Comparison of ENCODE assay signal across 8 cellular contexts in genomic region chr19:35141627-35142401, GRCh38. TPM values are rescaled to one million over a fixed set of nuclear protein-coding genes. Genes with fewer than 3 reads are reported as not detected.
DNase-seq lines count a peak whose midpoint lies in the region; ATAC-seq and TF ChIP-seq lines count a peak whose summit lies in the region.
"Had no signal": no experiment of that assay in that cellular context is flagged by ENCODE, and none has a peak within 500 bp of the region (broad histone marks: within the 10 kb centered on the region; RNA-seq: fewer than 3 reads in every experiment).

No MANE protein-coding gene starts in this region.

- no peak for TF ChIP-seq CTCF in HFFc6 (IDR thresholded peaks at IDR 0.05)
- peak; percentile 29 for TF ChIP-seq CTCF in OCI-LY1 (IDR thresholded peaks at IDR 0.05; ENCODE audit: low read length)

- peak; percentile 21 for ATAC-seq in effector memory CD8-positive, alpha-beta T cell (replicated peaks)
- ATAC-seq in stimulated activated effector memory CD8-positive, alpha-beta T cell treated with anti-CD3 and anti-CD28 coated beads, Interleukin-12 subunit alpha, Interleukin-12 subunit beta, amount 100 ng/mL, for 72 hours: peak; percentile 22
- ATAC-seq in GM18517 (IDR thresholded peaks at IDR 0.05; ENCODE audit: unreplicated experiment): no peak
- ATAC-seq in GM18870 (IDR thresholded peaks at IDR 0.05; ENCODE audit: unreplicated experiment): no peak

- no peaks in the 10 kb centered on the region for H3K27me3 ChIP-seq in OCI-LY1 (ENCODE audit: insufficient read depth, low read length)

- H3K4me2 ChIP-seq in OCI-LY1 (ENCODE audit: low read length): peak overlapping the region; percentile 62

- H3K4me1 ChIP-seq in OCI-LY1 (ENCODE audit: insufficient read depth, low read length, severe bottlenecking): peaks cover 15% of the 10 kb centered on the region

- H3K79me2 ChIP-seq in OCI-LY1 (ENCODE audit: insufficient read depth, low read length): no peaks in the 10 kb centered on the region

- peak overlapping the region; percentile 44 for H3K4me3 ChIP-seq in OCI-LY1 (ENCODE audit: low read depth, low read length, poor library complexity, severe bottlenecking)

- no peaks in the 10 kb centered on the region for H3K9me3 ChIP-seq in OCI-LY1 (ENCODE audit: low read length)

- no peaks in the 10 kb centered on the region for H3K36me3 ChIP-seq in OCI-LY1 (ENCODE audit: insufficient read depth, low read length)

- peaks cover 21% of the 10 kb centered on the region for H3K27me3 Mint-ChIP-seq in HFFc6 (ENCODE audit: insufficient read depth)
- H3K27me3 Mint-ChIP-seq in effector memory CD8-positive, alpha-beta T cell: peaks cover 0 to 6% of the 10 kb centered on the region in 2 donors

- peak overlapping the region; percentile 52; the same call in 1 of the 2 replicates for H3K27ac Mint-ChIP-seq in HFFc6
- H3K27ac Mint-ChIP-seq in effector memory CD8-positive, alpha-beta T cell: peak overlapping the region; percentile 82 to 88
- peak overlapping the region; percentile 20 for H3K27ac Mint-ChIP-seq in stimulated activated effector memory CD8-positive, alpha-beta T cell treated with anti-CD3 and anti-CD28 coated beads, Interleukin-12 subunit alpha, Interleukin-12 subunit beta, amount 100 ng/mL, for 72 hours

- H4K20me1 ChIP-seq in OCI-LY1 (ENCODE audit: insufficient read depth, low read length): no peaks in the 10 kb centered on the region

- peak overlapping the region; percentile 28; the same call in 1 of the 2 replicates for H3K9ac ChIP-seq in OCI-LY1 (ENCODE audit: low read length)

- H3K4me3 Mint-ChIP-seq in HFFc6: peak overlapping the region; percentile 81
- peak overlapping the region; percentile 82 to 85 for H3K4me3 Mint-ChIP-seq in effector memory CD8-positive, alpha-beta T cell
- peak overlapping the region; percentile 76 for H3K4me3 Mint-ChIP-seq in stimulated activated effector memory CD8-positive, alpha-beta T cell treated with anti-CD3 and anti-CD28 coated beads, Interleukin-12 subunit alpha, Interleukin-12 subunit beta, amount 100 ng/mL, for 72 hours

- no peaks in the 10 kb centered on the region for H3K9me2 ChIP-seq in OCI-LY1 (ENCODE audit: low read depth, low read length)

- no peaks in the 10 kb centered on the region for H3K36me3 Mint-ChIP-seq in HFFc6 (ENCODE audit: low read depth)
- no peaks in the 10 kb centered on the region for H3K36me3 Mint-ChIP-seq in effector memory CD8-positive, alpha-beta T cell (ENCODE audit: insufficient read depth)
- no peaks in the 10 kb centered on the region for H3K36me3 Mint-ChIP-seq in stimulated activated effector memory CD8-positive, alpha-beta T cell treated with anti-CD3 and anti-CD28 coated beads, Interleukin-12 subunit alpha, Interleukin-12 subunit beta, amount 100 ng/mL, for 72 hours

- H3K27ac ChIP-seq in OCI-LY1 (ENCODE audit: low read depth, low read length, poor library complexity, severe bottlenecking): peak overlapping the region; percentile 37

- peaks cover 49% of the 10 kb centered on the region for H3K4me1 Mint-ChIP-seq in HFFc6 (ENCODE audit: low read depth)
- peaks cover 39 to 41% of the 10 kb centered on the region in 2 donors for H3K4me1 Mint-ChIP-seq in effector memory CD8-positive, alpha-beta T cell (ENCODE audit: low read depth in 2 of 2)
- H3K4me1 Mint-ChIP-seq in stimulated activated effector memory CD8-positive, alpha-beta T cell treated with anti-CD3 and anti-CD28 coated beads, Interleukin-12 subunit alpha, Interleukin-12 subunit beta, amount 100 ng/mL, for 72 hours: peaks cover 54% of the 10 kb centered on the region

- DNase-seq in HFFc6: no peak
- DNase-seq in effector memory CD8-positive, alpha-beta T cell: no peak
- no peak for DNase-seq in stimulated activated effector memory CD8-positive, alpha-beta T cell treated with anti-CD3 and anti-CD28 coated beads, Interleukin-12 subunit alpha, Interleukin-12 subunit beta, amount 100 ng/mL, for 72 hours (ENCODE audit: low spot score in 2 of 2)
- DNase-seq in middle frontal gyrus (ENCODE audit: extremely low spot score, low spot score): no peak

- no peaks in the 10 kb centered on the region for H3K9me3 Mint-ChIP-seq in HFFc6
- no peaks in the 10 kb centered on the region for H3K9me3 Mint-ChIP-seq in effector memory CD8-positive, alpha-beta T cell
- H3K9me3 Mint-ChIP-seq in stimulated activated effector memory CD8-positive, alpha-beta T cell treated with anti-CD3 and anti-CD28 coated beads, Interleukin-12 subunit alpha, Interleukin-12 subunit beta, amount 100 ng/mL, for 72 hours: no peaks in the 10 kb centered on the region

- no peak overlapping the region for H2AFZ ChIP-seq in OCI-LY1 (ENCODE audit: low read length)

- H3F3A ChIP-seq in OCI-LY1 (ENCODE audit: insufficient read depth, low read length): no peaks in the 10 kb centered on the region; the same call in 1 of the 2 replicates

RNA-seq across cellular contexts. Expression of gene FXYD7, which starts 1.2 kb away (rescaled TPM):
- under 1 TPM in 3 of 6 experiments, not detected in 3; 0.32 to 0.87 (median 0.68) TPM for total RNA-seq in HFFc6 (2021; fragmentation: NEBNext Ultra II Directional; extraction: Animal tissue kit (Norgen Biotek cat#: 25700))
- total RNA-seq: M059J had no signal

RNA-seq across cellular contexts. Expression of gene FXYD1, which starts 3.2 kb away (rescaled TPM):
- 1 to 10 TPM in 4 of 6 experiments, under 1 TPM in 1, not detected in 1; 0.92 to 2.7 (median 2.1) TPM for total RNA-seq in HFFc6 (2021; fragmentation: NEBNext Ultra II Directional; extraction: Animal tissue kit (Norgen Biotek cat#: 25700))
- total RNA-seq: M059J had no signal

RNA-seq across cellular contexts. Expression of gene LGI4, which starts 7.0 kb away (rescaled TPM):
- under 1 TPM in 5 of 6 experiments, not detected in 1; 0.08 to 0.17 (median 0.10) TPM for total RNA-seq in HFFc6 (2021; fragmentation: NEBNext Ultra II Directional; extraction: Animal tissue kit (Norgen Biotek cat#: 25700))
- total RNA-seq: M059J had no signal

RNA-seq across cellular contexts. Expression of gene FXYD5, which starts 12.7 kb away (rescaled TPM):
- total RNA-seq in HFFc6 (2021; fragmentation: NEBNext Ultra II Directional; extraction: Animal tissue kit (Norgen Biotek cat#: 25700)): 100 to 1,000 TPM; 317 to 417 (median 353) TPM

RNA-seq across cellular contexts. Expression of gene FXYD3, which starts 26.2 kb away (rescaled TPM):
- total RNA-seq in HFFc6 (2021; fragmentation: NEBNext Ultra II Directional; extraction: Animal tissue kit (Norgen Biotek cat#: 25700)): not detected

Comparison
In these comparisons a context has a peak if more than half of its experiments do, and no peak if none do; other contexts are left out.
1. H3K27ac Mint-ChIP-seq: peak in every context shown above with its lines; median percentile 85 in effector memory CD8-positive, alpha-beta T cell; 52 in HFFc6; 20 in stimulated activated effector memory CD8-positive, alpha-beta T cell treated with anti-CD3 and anti-CD28 coated beads, Interleukin-12 subunit alpha, Interleukin-12 subunit beta, amount 100 ng/mL, for 72 hours.
2. ATAC-seq: peak in effector memory CD8-positive, alpha-beta T cell (single experiment) and stimulated activated effector memory CD8-positive, alpha-beta T cell treated with anti-CD3 and anti-CD28 coated beads, Interleukin-12 subunit alpha, Interleukin-12 subunit beta, amount 100 ng/mL, for 72 hours (single experiment); none in GM18517 (single experiment) and GM18870 (single experiment).
3. Peak in every context shown above with its lines, with median percentiles within 50 percentile points of each other: H3K4me3 Mint-ChIP-seq.